31 cellular contexts compared by ENCODE assay signal in the genomic region with DNA sequence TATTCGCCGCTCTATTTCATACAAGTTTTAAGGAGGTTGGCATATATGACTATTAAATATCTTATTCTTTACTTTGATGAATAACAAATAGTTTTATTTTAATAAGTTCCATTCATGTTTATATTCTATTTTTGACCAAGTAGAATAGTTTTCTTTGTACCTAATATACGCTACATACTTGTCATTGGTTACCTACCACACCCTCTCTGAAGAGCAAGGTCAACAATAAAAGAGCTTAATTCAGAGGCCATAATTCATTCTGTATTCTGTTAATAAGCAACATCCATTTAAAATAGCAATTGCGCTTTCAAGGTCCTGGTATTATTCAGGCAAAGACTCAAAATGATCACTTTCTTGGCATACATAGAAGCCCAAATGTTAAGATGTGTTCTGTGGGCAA.
"Had no signal": no experiment of that assay in that cellular context is flagged by ENCODE, and none has a peak within 500 bp of the region (broad histone marks: within the 10 kb centered on the region; RNA-seq: fewer than 3 reads in every experiment).

No MANE protein-coding gene starts in this region.

- H3K27me3 Mint-ChIP-seq: activated naive CD8-positive, alpha-beta T cell; activated T-helper 17 cell treated with anti-CD3 and anti-CD28 coated beads, Interleukin-2, amount 50 U/mL, for 72 hours; effector memory CD8-positive, alpha-beta T cell had no signal

- H3K27ac ChIP-seq: body of pancreas, esophagus muscularis mucosa, foreskin keratinocyte, gastrocnemius medialis, heart left ventricle, VCaP had no signal

- H3K4me1 ChIP-seq: body of pancreas, foreskin keratinocyte, gastrocnemius medialis had no signal

- H3K27ac Mint-ChIP-seq: activated B cell treated with CpG ODN at 0.5 μM for 24 hours; activated CD8-positive, alpha-beta T cell treated with anti-CD3 and anti-CD28 coated beads for 36 hours; activated naive CD8-positive, alpha-beta T cell; activated T-helper 17 cell treated with anti-CD3 and anti-CD28 coated beads, Interleukin-2, amount 50 U/mL, for 72 hours; effector memory CD8-positive, alpha-beta T cell had no signal

- H3K27me3 ChIP-seq: body of pancreas, esophagus muscularis mucosa, gastrocnemius medialis, heart left ventricle had no signal

- ATAC-seq: activated CD4-positive, CD25-positive, alpha-beta regulatory T cell treated with anti-CD3 and anti-CD28 coated beads, Interleukin-2, amount 50 U/mL, for 24 hours; activated CD8-positive, alpha-beta T cell treated with anti-CD3 and anti-CD28 coated beads for 36 hours; activated T-cell treated with anti-CD3 and anti-CD28 coated beads, Interleukin-2, amount 50 U/mL, for 4 hours; activated T-helper 17 cell treated with anti-CD3 and anti-CD28 coated beads, Interleukin-2, amount 50 U/mL, for 72 hours; body of pancreas; effector memory CD8-positive, alpha-beta T cell; foreskin keratinocyte; gastrocnemius medialis; heart left ventricle had no signal

- H3K36me3 ChIP-seq: esophagus muscularis mucosa, gastrocnemius medialis, heart left ventricle had no signal

- FAIRE-seq: colon, TTC549 had no signal

- H3K9me3 Mint-ChIP-seq: activated B cell treated with CpG ODN at 0.5 μM for 24 hours; activated CD8-positive, alpha-beta T cell treated with anti-CD3 and anti-CD28 coated beads for 36 hours; activated T-cell treated with anti-CD3 and anti-CD28 coated beads, Interleukin-2, amount 50 U/mL, for 4 hours; activated T-helper 17 cell treated with anti-CD3 and anti-CD28 coated beads, Interleukin-2, amount 50 U/mL, for 72 hours; effector memory CD8-positive, alpha-beta T cell had no signal

- DNase-seq: activated B cell treated with CpG ODN at 0.5 μM for 24 hours; activated CD4-positive, alpha-beta T cell treated with anti-CD3 and anti-CD28 coated beads for 48 hours; activated CD4-positive, alpha-beta T cell treated with anti-CD3 and anti-CD28 coated beads, Interleukin-2, amount 50 U/mL, for 1 hour; activated CD4-positive, alpha-beta T cell treated with anti-CD3 and anti-CD28 coated beads, Interleukin-2, amount 50 U/mL, for 48 hours; activated CD8-positive, alpha-beta memory T cell treated with anti-CD3 and anti-CD28 coated beads for 24 hours; activated CD8-positive, alpha-beta T cell treated with anti-CD3 and anti-CD28 coated beads for 36 hours; activated effector memory CD4-positive, alpha-beta T cell treated with Interleukin-2 at 50 U/mL for 16 hours; activated gamma-delta T cell treated with Interleukin-2 at 50 U/mL for 16 hours; activated naive CD4-positive, alpha-beta T cell treated with anti-CD3 and anti-CD28 coated beads, Interleukin-2, amount 50 U/mL, for 16 hours; activated naive CD4-positive, alpha-beta T cell treated with Interleukin-2 at 50 U/mL for 16 hours; activated T-cell treated with anti-CD3 and anti-CD28 coated beads, Interleukin-2, amount 50 U/mL, for 4 hours; amniotic stem cell; anterior cingulate cortex; body of pancreas; cortex of kidney; effector CD4-positive, alpha-beta T cell; effector memory CD8-positive, alpha-beta T cell; erythroblast; foreskin keratinocyte; gastrocnemius medialis; glutamatergic neuron; heart left ventricle; T-helper 1 cell; T-helper 2 cell had no signal

- H3K4me3 Mint-ChIP-seq: activated B cell treated with CpG ODN at 0.5 μM for 24 hours; activated CD8-positive, alpha-beta T cell treated with anti-CD3 and anti-CD28 coated beads for 36 hours; activated naive CD8-positive, alpha-beta T cell; activated T-cell treated with anti-CD3 and anti-CD28 coated beads, Interleukin-2, amount 50 U/mL, for 4 hours; activated T-helper 17 cell treated with anti-CD3 and anti-CD28 coated beads, Interleukin-2, amount 50 U/mL, for 72 hours; effector memory CD8-positive, alpha-beta T cell had no signal

- H3K4me3 ChIP-seq: body of pancreas, esophagus muscularis mucosa, gastrocnemius medialis, heart left ventricle had no signal

- H3K9me3 ChIP-seq: body of pancreas, esophagus muscularis mucosa, gastrocnemius medialis, heart left ventricle had no signal

- H3K4me1 Mint-ChIP-seq: activated B cell treated with CpG ODN at 0.5 μM for 24 hours had no signal

- H3K36me3 Mint-ChIP-seq: activated naive CD8-positive, alpha-beta T cell had no signal
